Comparison of ENCODE assay signal across 13 cellular contexts in genomic region chr3:8869613-8870012, GRCh38.
A peak's percentile ranks its signal among the peaks of the same experiment; 100 is the strongest.
DNase-seq lines count a peak whose midpoint lies in the region; ATAC-seq, FAIRE-seq and TF ChIP-seq lines count a peak whose summit lies in the region.
"Had no signal": no experiment of that assay in that cellular context is flagged by ENCODE, and none has a peak within 500 bp of the region (broad histone marks: within the 10 kb centered on the region; RNA-seq: fewer than 3 reads in every experiment).

No MANE protein-coding gene starts in this region.

- POLR2A ChIA-PET in A549 (lab: Yijun Ruan, JAX), result interaction anchor here (1.0 to 1.2 kb wide), 2 partner anchors 129 to 425 kb away, joined by 3 read pairs; no protein-coding TSS in a partner anchor

- TF ChIP-seq CTCF in A549 (IDR thresholded peaks at IDR 0.05), result no peak
- TF ChIP-seq CTCF in astrocyte of the cerebellum (IDR thresholded peaks at IDR 0.05; ENCODE audit: low read depth, low read length, missing control alignments), result no peak
- TF ChIP-seq CTCF in kidney epithelial cell (IDR thresholded peaks at IDR 0.05; ENCODE audit: insufficient read depth, low read length, poor library complexity, severe bottlenecking), result no peak
- TF ChIP-seq CTCF in tibial artery (IDR thresholded peaks at IDR 0.05), result no peak

- H3K27me3 ChIP-seq in kidney epithelial cell (ENCODE audit: control insufficient read depth, insufficient read depth, low read length) (no peaks in the 10 kb centered on the region), tibial artery (no peaks in the 10 kb centered on the region)
- H3K27me3 ChIP-seq: stomach had no signal

- CTCF ChIA-PET in A549 (lab: Yijun Ruan, JAX), result interaction anchor here (6.1 kb wide), 1 partner anchor 100 kb away, joined by 56 read pairs; the partner anchor contains the start of gene OXTR

- FAIRE-seq in A549 (lab: Jason Lieb, UNC) (peak; percentile 99), GM12892 (lab: Jason Lieb, UNC) (no peak)

- peak; percentile 99 for ATAC-seq in A549
- ATAC-seq: left ventricle myocardium superior had no signal

- H3K4me3 ChIP-seq in A549 (no peak overlapping the region), astrocyte of the cerebellum (ENCODE audit: low read depth, low read length) (no peak overlapping the region), kidney epithelial cell (ENCODE audit: low read depth, low read length) (no peak overlapping the region), tibial artery (no peak overlapping the region)
- H3K4me3 ChIP-seq: stomach had no signal

- H3K9me3 ChIP-seq in A549 (no peaks in the 10 kb centered on the region), tibial artery (no peaks in the 10 kb centered on the region)
- H3K9me3 ChIP-seq: stomach had no signal

- no peaks in the 10 kb centered on the region for H3K36me3 ChIP-seq in kidney epithelial cell (ENCODE audit: control insufficient read depth, insufficient read depth, low read length)
- no peaks in the 10 kb centered on the region for H3K36me3 ChIP-seq in tibial artery
- H3K36me3 ChIP-seq: stomach had no signal

- DNase-seq in A549 (ENCODE audit: low read depth in 1 of 2, low spot score in 1 of 2) (peak; percentile 83 to 93), HS-27A (ENCODE audit: low read depth) (peak; percentile 97), astrocyte of the cerebellum (ENCODE audit: low read depth) (peak; percentile 79), kidney epithelial cell (ENCODE audit: low read depth) (peak; percentile 100), GM12892 (ENCODE audit: insufficient read length) (no peak), NCI-H146 (lab: John Stamatoyannopoulos, UW) (no peak), tibial artery (no peak)
- no peak for DNase-seq in activated CD4-positive, CD25-positive, alpha-beta regulatory T cell treated with anti-CD3 and anti-CD28 coated beads, Interleukin-2, amount 50 U/mL, for 72 hours
- DNase-seq: activated T-cell treated with anti-CD3 and anti-CD28 coated beads for 4 hours; CD4-positive, CD25-positive, alpha-beta regulatory T cell; left ventricle myocardium superior; NCI-H524 treated with DMSO at 0.1 percent for 48 hours; stomach had no signal

- H3K4me2 ChIP-seq in A549, result peak overlapping the region; percentile 70

- peak in 1 of 2 experiments; percentile 15; a peak in 2 of 5 replicates for TF ChIP-seq RAD21 in A549 (conservative IDR thresholded peaks at IDR 0.05 in 1 of 2, IDR thresholded peaks at IDR 0.05 in 1 of 2)

- in situ Hi-C loops in astrocyte of the cerebellum (cut with HindIII; ENCODE audit: low sequenced_read_pairs), result no loop called here

- intact Hi-C loops in tibial artery (cut with DNase I; ENCODE audit: low total_unique reads), result no loop called here

- TF ChIP-seq POLR2A in A549 (IDR thresholded peaks at IDR 0.05; ENCODE audit: low read length), result no peak
- TF ChIP-seq POLR2A in GM12892 (IDR thresholded peaks at IDR 0.05; ENCODE audit: low read depth, low read length), result no peak

- H3K27ac ChIP-seq in A549 (peak overlapping the region; percentile 84 to 93), tibial artery (no peak overlapping the region)
- H3K27ac ChIP-seq: stomach had no signal

- TF ChIP-seq EP300 in A549 (IDR thresholded peaks at IDR 0.05), result peak; percentile 31 to 63; a peak in 2 of 5 replicates

- H3K4me1 ChIP-seq in A549 (peaks cover 42% of the 10 kb centered on the region), tibial artery (no peaks in the 10 kb centered on the region)
- H3K4me1 ChIP-seq: stomach had no signal

- 3% methylated on average over 2 of the region's 2 CpGs for WGBS in A549 (ENCODE audit: missing lambda C conversion rate)

TF ChIP-seq in A549, 52 proteins besides CTCF, POLR2A, EP300 and RAD21:
- TF ChIP-seq, protein P1, sequence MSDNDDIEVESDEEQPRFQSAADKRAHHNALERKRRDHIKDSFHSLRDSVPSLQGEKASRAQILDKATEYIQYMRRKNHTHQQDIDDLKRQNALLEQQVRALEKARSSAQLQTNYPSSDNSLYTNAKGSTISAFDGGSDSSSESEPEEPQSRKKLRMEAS (IDR thresholded peaks at IDR 0.05), result peak; percentile 66
- TF ChIP-seq ESRRA (IDR thresholded peaks at IDR 0.05; ENCODE audit: borderline replicate concordance, low read length) (no peak), KDM1A (IDR thresholded peaks at IDR 0.05; ENCODE audit: low read depth) (no peak), ZFP36 (IDR thresholded peaks at IDR 0.05; ENCODE audit: borderline replicate concordance, partially characterized antibody) (no peak), TP53 (CRISPR knock-in tag; IDR thresholded peaks at IDR 0.05) (no peak), SREBF2 (IDR thresholded peaks at IDR 0.05) (no peak), FOSL2 (IDR thresholded peaks at IDR 0.05) (peak; percentile 96), FOSL2 (CRISPR knock-in tag; IDR thresholded peaks at IDR 0.05) (peak; percentile 97), ELK1 (IDR thresholded peaks at IDR 0.05; ENCODE audit: low read depth, low read length) (no peak), MYC (IDR thresholded peaks at IDR 0.05; ENCODE audit: borderline replicate concordance, low read length) (no peak), GATA3 (IDR thresholded peaks at IDR 0.05; ENCODE audit: borderline replicate concordance) (peak; percentile 87; the same call in 1 of the 2 replicates), FOSB (CRISPR knock-in tag; IDR thresholded peaks at IDR 0.05) (no peak), JUNB (IDR thresholded peaks at IDR 0.05) (peak; percentile 96), ZNF302 (CRISPR knock-in tag; IDR thresholded peaks at IDR 0.05) (no peak), HOXB13 (CRISPR knock-in tag; IDR thresholded peaks at IDR 0.05; ENCODE audit: low read depth) (no peak), SMC3 (IDR thresholded peaks at IDR 0.05) (peak; percentile 15; the same call in 1 of the 3 replicates), CEBPB (IDR thresholded peaks at IDR 0.05) (peak; percentile 52 to 86; a peak in 3 of 4 replicates), EHMT2 (IDR thresholded peaks at IDR 0.05; ENCODE audit: low read depth) (no peak), NR3C1 (IDR thresholded peaks at IDR 0.05) (no peak), JUN (IDR thresholded peaks at IDR 0.05) (peak; percentile 63 to 82; a peak in 4 of 5 replicates)
- TF ChIP-seq, protein P2, sequence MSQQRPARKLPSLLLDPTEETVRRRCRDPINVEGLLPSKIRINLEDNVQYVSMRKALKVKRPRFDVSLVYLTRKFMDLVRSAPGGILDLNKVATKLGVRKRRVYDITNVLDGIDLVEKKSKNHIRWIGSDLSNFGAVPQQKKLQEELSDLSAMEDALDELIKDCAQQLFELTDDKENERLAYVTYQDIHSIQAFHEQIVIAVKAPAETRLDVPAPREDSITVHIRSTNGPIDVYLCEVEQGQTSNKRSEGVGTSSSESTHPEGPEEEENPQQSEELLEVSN (IDR thresholded peaks at IDR 0.05; ENCODE audit: borderline replicate concordance, low read depth), result no peak
- TF ChIP-seq, protein P3, sequence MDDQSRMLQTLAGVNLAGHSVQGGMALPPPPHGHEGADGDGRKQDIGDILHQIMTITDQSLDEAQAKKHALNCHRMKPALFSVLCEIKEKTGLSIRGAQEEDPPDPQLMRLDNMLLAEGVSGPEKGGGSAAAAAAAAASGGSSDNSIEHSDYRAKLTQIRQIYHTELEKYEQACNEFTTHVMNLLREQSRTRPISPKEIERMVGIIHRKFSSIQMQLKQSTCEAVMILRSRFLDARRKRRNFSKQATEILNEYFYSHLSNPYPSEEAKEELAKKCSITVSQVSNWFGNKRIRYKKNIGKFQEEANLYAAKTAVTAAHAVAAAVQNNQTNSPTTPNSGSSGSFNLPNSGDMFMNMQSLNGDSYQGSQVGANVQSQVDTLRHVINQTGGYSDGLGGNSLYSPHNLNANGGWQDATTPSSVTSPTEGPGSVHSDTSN (IDR thresholded peaks at IDR 0.05), result 0 out of 2 replicates have a peak, but pooled peaks have one; percentile 19

Comparison
In these comparisons a context has a peak if more than half of its experiments do, and no peak if none do; other contexts are left out.
1. DNase-seq: peak in A549 (2 of 2), HS-27A (single experiment), astrocyte of the cerebellum (single experiment) and kidney epithelial cell (single experiment); none in activated CD4-positive, CD25-positive, alpha-beta regulatory T cell treated with anti-CD3 and anti-CD28 coated beads, Interleukin-2, amount 50 U/mL, for 72 hours (single experiment), GM12892 (single experiment), NCI-H146 (single experiment) and tibial artery (0 of 2).
2. H3K27ac ChIP-seq: peak in A549 (2 of 2); none in tibial artery (0 of 2).